ENCODE assay signal across 24 cellular contexts in genomic region chr3:141632779-141633374, GRCh38.
DNase-seq lines count a peak whose midpoint lies in the region; ATAC-seq and TF ChIP-seq lines count a peak whose summit lies in the region.
"Had no signal": no experiment of that assay in that cellular context is flagged by ENCODE, and none has a peak within 500 bp of the region (broad histone marks: within the 10 kb centered on the region; RNA-seq: fewer than 3 reads in every experiment).

No MANE protein-coding gene starts in this region.

- no peaks in the 10 kb centered on the region for H3K36me3 Mint-ChIP-seq in activated CD8-positive, alpha-beta memory T cell treated with anti-CD3 and anti-CD28 coated beads, Interleukin-2, amount 10 ng/mL, durations not matched to agents 7 days and 5 days
- no peaks in the 10 kb centered on the region for H3K36me3 Mint-ChIP-seq in activated CD8-positive, alpha-beta T cell treated with anti-CD3 and anti-CD28 coated beads, Interleukin-2, amount 10 ng/mL, durations not matched to agents 7 days and 5 days (ENCODE audit: low read depth)
- no peaks in the 10 kb centered on the region for H3K36me3 Mint-ChIP-seq in T-helper 17 cell (ENCODE audit: low read depth)
- H3K36me3 Mint-ChIP-seq: CD4-positive, CD25-positive, alpha-beta regulatory T cell had no signal

- POLR2A ChIA-PET in activated CD8-positive, alpha-beta T cell treated with anti-CD3 and anti-CD28 coated beads, Interleukin-2, amount 10 ng/mL, durations not matched to agents 7 days and 5 days (lab: Charles Lee), result no interaction called here

- ATAC-seq in activated CD8-positive, alpha-beta memory T cell treated with anti-CD3 and anti-CD28 coated beads, Interleukin-2, amount 10 ng/mL, durations not matched to agents 7 days and 5 days, result no peak
- peak; percentile 19 for ATAC-seq in foreskin keratinocyte
- no peak for ATAC-seq in activated CD8-positive, alpha-beta T cell treated with anti-CD3 and anti-CD28 coated beads, Interleukin-2, amount 10 ng/mL, durations not matched to agents 7 days and 5 days
- ATAC-seq in T-helper 17 cell, result no peak
- ATAC-seq: gastrocnemius medialis; lower lobe of right lung; naive thymus-derived CD8-positive, alpha-beta T cell; PC-3; stimulated activated naive CD8-positive, alpha-beta T cell treated with anti-CD3 and anti-CD28 coated beads, Interleukin-15, Interleukin-2, amounts not matched to agents 100 U/mL and 50 U/mL, for 24 hours had no signal

- H3K4me1 ChIP-seq in foreskin keratinocyte, result no peaks in the 10 kb centered on the region
- H3K4me1 ChIP-seq: gastrocnemius medialis, lower lobe of right lung, testis had no signal

- H3K27ac Mint-ChIP-seq in activated CD8-positive, alpha-beta memory T cell treated with anti-CD3 and anti-CD28 coated beads, Interleukin-2, amount 10 ng/mL, durations not matched to agents 7 days and 5 days, result no peak overlapping the region
- no peak overlapping the region for H3K27ac Mint-ChIP-seq in activated CD8-positive, alpha-beta T cell treated with anti-CD3 and anti-CD28 coated beads, Interleukin-2, amount 10 ng/mL, durations not matched to agents 7 days and 5 days
- no peak overlapping the region for H3K27ac Mint-ChIP-seq in T-helper 17 cell
- H3K27ac Mint-ChIP-seq: activated naive CD8-positive, alpha-beta T cell; activated T-cell treated with anti-CD3 and anti-CD28 coated beads, Interleukin-2, amount 50 U/mL, for 24 hours; CD4-positive, CD25-positive, alpha-beta regulatory T cell had no signal

- no peaks in the 10 kb centered on the region for H3K9me3 ChIP-seq in T-helper 17 cell (ENCODE audit: control insufficient read depth, low read length, poor library complexity, severe bottlenecking)
- H3K9me3 ChIP-seq: gastrocnemius medialis, lower lobe of right lung, SK-N-SH, testis had no signal

- peaks cover 2% of the 10 kb centered on the region for H3K27me3 ChIP-seq in foreskin keratinocyte
- H3K27me3 ChIP-seq: gastrocnemius medialis, testis had no signal

- TF ChIP-seq CTCF in foreskin keratinocyte (conservative IDR thresholded peaks at IDR 0.05), result no peak

- no peak overlapping the region for H3K4me3 Mint-ChIP-seq in activated CD8-positive, alpha-beta memory T cell treated with anti-CD3 and anti-CD28 coated beads, Interleukin-2, amount 10 ng/mL, durations not matched to agents 7 days and 5 days
- no peak overlapping the region for H3K4me3 Mint-ChIP-seq in activated CD8-positive, alpha-beta T cell treated with anti-CD3 and anti-CD28 coated beads, Interleukin-2, amount 10 ng/mL, durations not matched to agents 7 days and 5 days
- no peak overlapping the region for H3K4me3 Mint-ChIP-seq in T-helper 17 cell
- H3K4me3 Mint-ChIP-seq: activated naive CD8-positive, alpha-beta T cell; activated T-cell treated with anti-CD3 and anti-CD28 coated beads, Interleukin-2, amount 50 U/mL, for 24 hours; CD4-positive, CD25-positive, alpha-beta regulatory T cell; naive thymus-derived CD8-positive, alpha-beta T cell had no signal

- H3K27ac ChIP-seq in foreskin keratinocyte, result no peak overlapping the region
- H3K27ac ChIP-seq: gastrocnemius medialis, lower lobe of right lung, testis had no signal

- CTCF ChIA-PET in activated CD8-positive, alpha-beta memory T cell treated with anti-CD3 and anti-CD28 coated beads, Interleukin-2, amount 10 ng/mL, durations not matched to agents 7 days and 5 days (lab: Charles Lee), result interaction anchor here (0.9 to 1.6 kb wide), 2 partner anchors 12 to 281 kb away, joined by 3 to 8 read pairs; no protein-coding TSS in a partner anchor
- CTCF ChIA-PET in activated CD8-positive, alpha-beta T cell treated with anti-CD3 and anti-CD28 coated beads, Interleukin-2, amount 10 ng/mL, durations not matched to agents 7 days and 5 days (lab: Charles Lee), result interaction anchor here (0.7 to 1.9 kb wide), 5 partner anchors 11 to 280 kb away, joined by 3 to 6 read pairs (median 4); no protein-coding TSS in a partner anchor

- H3K9me3 Mint-ChIP-seq in activated CD8-positive, alpha-beta memory T cell treated with anti-CD3 and anti-CD28 coated beads, Interleukin-2, amount 10 ng/mL, durations not matched to agents 7 days and 5 days (ENCODE audit: low read depth), result peaks cover 4% of the 10 kb centered on the region
- H3K9me3 Mint-ChIP-seq in activated CD8-positive, alpha-beta T cell treated with anti-CD3 and anti-CD28 coated beads, Interleukin-2, amount 10 ng/mL, durations not matched to agents 7 days and 5 days (ENCODE audit: insufficient read depth), result no peaks in the 10 kb centered on the region

- no peaks in the 10 kb centered on the region for H3K27me3 Mint-ChIP-seq in activated CD8-positive, alpha-beta memory T cell treated with anti-CD3 and anti-CD28 coated beads, Interleukin-2, amount 10 ng/mL, durations not matched to agents 7 days and 5 days
- H3K27me3 Mint-ChIP-seq in activated CD8-positive, alpha-beta T cell treated with anti-CD3 and anti-CD28 coated beads, Interleukin-2, amount 10 ng/mL, durations not matched to agents 7 days and 5 days (ENCODE audit: low read depth), result peaks cover 5% of the 10 kb centered on the region
- H3K27me3 Mint-ChIP-seq in T-helper 17 cell, result peaks cover 11% of the 10 kb centered on the region
- H3K27me3 Mint-ChIP-seq: activated naive CD8-positive, alpha-beta T cell; activated T-cell treated with anti-CD3 and anti-CD28 coated beads, Interleukin-2, amount 50 U/mL, for 24 hours had no signal

- DNase-seq in activated CD8-positive, alpha-beta memory T cell treated with anti-CD3 and anti-CD28 coated beads, Interleukin-2, amount 10 ng/mL, durations not matched to agents 7 days and 5 days, result peak; percentile 30
- DNase-seq in activated CD8-positive, alpha-beta memory T cell treated with anti-CD3 and anti-CD28 coated beads for 24 hours, result no peak
- DNase-seq in NCI-H510A treated with DMSO at 0.1 percent for 48 hours (lab: John Stamatoyannopoulos, UW) (peak; percentile 35), foreskin keratinocyte (no peak), NCI-H2227 (lab: John Stamatoyannopoulos, UW; ENCODE audit: unreplicated experiment) (no peak), T-helper 17 cell (no peak)
- no peak for DNase-seq in activated CD8-positive, alpha-beta T cell treated with anti-CD3 and anti-CD28 coated beads, Interleukin-2, amount 10 ng/mL, durations not matched to agents 7 days and 5 days
- DNase-seq: activated CD4-positive, alpha-beta T cell treated with anti-CD3 and anti-CD28 coated beads for 4 hours; activated effector memory CD4-positive, alpha-beta T cell treated with anti-CD3 and anti-CD28 coated beads, Interleukin-2, amount 50 U/mL, for 16 hours; activated T-cell treated with anti-CD3 and anti-CD28 coated beads, Interleukin-2, amount 50 U/mL, for 24 hours; AML-193; CD4-positive, CD25-positive, alpha-beta regulatory T cell; gastrocnemius medialis; IMR-90; lower lobe of right lung; naive thymus-derived CD8-positive, alpha-beta T cell; NCI-H2029; NK-92 treated with Interleukin-12 subunit alpha and Interleukin-12 subunit beta, amount 100 ng/mL, for 24 hours; PC-3; SK-N-SH; stimulated activated CD4-positive, alpha-beta T cell treated with anti-CD3 and anti-CD28 coated beads, Interleukin-1b, Interleukin-23, amount 100 ng/mL, for 48 hours; stimulated activated naive CD8-positive, alpha-beta T cell treated with anti-CD3 and anti-CD28 coated beads, Interleukin-15, Interleukin-2, amounts not matched to agents 100 U/mL and 50 U/mL, for 24 hours; testis had no signal

- H3K4me1 Mint-ChIP-seq in activated CD8-positive, alpha-beta memory T cell treated with anti-CD3 and anti-CD28 coated beads, Interleukin-2, amount 10 ng/mL, durations not matched to agents 7 days and 5 days, result no peaks in the 10 kb centered on the region
- no peaks in the 10 kb centered on the region for H3K4me1 Mint-ChIP-seq in activated CD8-positive, alpha-beta T cell treated with anti-CD3 and anti-CD28 coated beads, Interleukin-2, amount 10 ng/mL, durations not matched to agents 7 days and 5 days (ENCODE audit: low read depth)
- peaks cover 2% of the 10 kb centered on the region for H3K4me1 Mint-ChIP-seq in T-helper 17 cell
- H3K4me1 Mint-ChIP-seq: CD4-positive, CD25-positive, alpha-beta regulatory T cell; naive thymus-derived CD8-positive, alpha-beta T cell had no signal

Comparison
In these comparisons a context has a peak if more than half of its experiments do, and no peak if none do; other contexts are left out.
1. DNase-seq: peak in activated CD8-positive, alpha-beta memory T cell treated with anti-CD3 and anti-CD28 coated beads, Interleukin-2, amount 10 ng/mL, durations not matched to agents 7 days and 5 days (single experiment) and NCI-H510A treated with DMSO at 0.1 percent for 48 hours (single experiment); none in activated CD8-positive, alpha-beta memory T cell treated with anti-CD3 and anti-CD28 coated beads for 24 hours (single experiment), foreskin keratinocyte (0 of 2), NCI-H2227 (single experiment), activated CD8-positive, alpha-beta T cell treated with anti-CD3 and anti-CD28 coated beads, Interleukin-2, amount 10 ng/mL, durations not matched to agents 7 days and 5 days (single experiment) and T-helper 17 cell (0 of 3).